1 cellular context compared by ENCODE assay signal in genomic region chr7:45889367-45890067, GRCh38.
TF ChIP-seq lines count a peak whose summit lies in the region.

No MANE protein-coding gene starts in this region.

TF ChIP-seq in neural cell, 6 proteins besides CTCF, POLR2A, EP300 and RAD21:
- no peak for TF ChIP-seq REST (IDR thresholded peaks at IDR 0.05; ENCODE audit: borderline replicate concordance)
- TF ChIP-seq SMC3 (conservative IDR thresholded peaks at IDR 0.05; ENCODE audit: poor library complexity): no peak
- TF ChIP-seq EZH2 (IDR thresholded peaks at IDR 0.05; ENCODE audit: borderline replicate concordance, insufficient read depth, low read length, poor library complexity, severe bottlenecking): no peak
- no peak for TF ChIP-seq TAF1 (IDR thresholded peaks at IDR 0.05; ENCODE audit: low read depth)
- no peak for TF ChIP-seq MXI1 (conservative IDR thresholded peaks at IDR 0.05; ENCODE audit: poor library complexity, severe bottlenecking)
- no peak for TF ChIP-seq POLR2AphosphoS5 (IDR thresholded peaks at IDR 0.05)
